ENCODE assay signal across 1 cellular context in the genomic region with DNA sequence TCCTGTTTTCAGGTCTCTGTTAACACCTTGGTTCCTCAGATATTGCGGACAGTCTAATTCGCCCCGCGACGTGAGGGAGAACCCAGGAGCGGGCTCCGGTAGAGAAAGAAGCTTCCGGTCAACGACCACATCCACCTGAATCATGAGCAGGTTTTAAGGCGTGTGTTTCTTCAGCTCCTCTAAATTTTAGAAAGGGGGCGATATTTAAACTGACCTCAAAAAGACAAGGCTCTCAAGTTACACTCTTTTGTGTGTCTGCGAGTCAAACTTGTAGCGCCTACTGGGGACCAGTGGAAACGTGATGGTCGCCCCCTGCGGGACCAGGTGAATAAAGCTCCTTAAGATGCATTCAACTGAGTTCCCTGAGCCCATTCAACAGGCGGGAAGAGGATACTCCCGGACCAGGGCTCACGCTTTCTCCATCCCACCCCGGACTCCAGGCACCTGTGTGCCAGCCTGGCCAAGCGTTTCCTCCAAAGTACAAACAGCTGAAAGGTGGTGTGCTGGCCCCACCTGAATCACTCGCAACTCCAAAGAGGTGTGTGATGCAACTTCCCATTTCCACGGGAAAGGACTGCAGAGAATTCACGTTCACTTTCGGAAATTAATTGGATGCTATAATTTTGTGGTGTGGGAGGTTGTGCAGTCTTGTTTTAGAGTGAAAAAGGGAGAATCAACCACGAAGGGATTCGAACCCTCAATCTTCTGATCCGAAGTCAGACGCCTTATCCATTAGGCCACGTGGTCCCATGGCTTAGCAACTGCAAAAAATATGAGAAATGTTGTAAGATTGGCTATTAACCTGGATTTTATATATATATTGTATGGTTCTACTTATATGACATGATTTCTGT.
TF ChIP-seq lines count a peak whose summit lies in the region.

No MANE protein-coding gene starts in this region.

TF ChIP-seq in HepG2, 621 proteins besides CTCF, POLR2A, EP300 and RAD21 (continued from another document and continues in another):
- TF ChIP-seq, protein P1, sequence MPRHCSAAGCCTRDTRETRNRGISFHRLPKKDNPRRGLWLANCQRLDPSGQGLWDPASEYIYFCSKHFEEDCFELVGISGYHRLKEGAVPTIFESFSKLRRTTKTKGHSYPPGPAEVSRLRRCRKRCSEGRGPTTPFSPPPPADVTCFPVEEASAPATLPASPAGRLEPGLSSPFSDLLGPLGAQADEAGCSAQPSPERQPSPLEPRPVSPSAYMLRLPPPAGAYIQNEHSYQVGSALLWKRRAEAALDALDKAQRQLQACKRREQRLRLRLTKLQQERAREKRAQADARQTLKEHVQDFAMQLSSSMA (CRISPR knock-in tag; IDR thresholded peaks at IDR 0.05): no peak
- TF ChIP-seq SUZ12 (IDR thresholded peaks at IDR 0.05; ENCODE audit: low read depth, low read length) (no peak), CAMTA2 (CRISPR knock-in tag; IDR thresholded peaks at IDR 0.05; ENCODE audit: borderline replicate concordance) (no peak), NCOR1 (IDR thresholded peaks at IDR 0.05; ENCODE audit: borderline replicate concordance, low read length) (no peak), ELF1 (CRISPR knock-in tag; IDR thresholded peaks at IDR 0.05) (no peak), DNMT1 (CRISPR knock-in tag; IDR thresholded peaks at IDR 0.05) (no peak), ZBTB7A (CRISPR knock-in tag; IDR thresholded peaks at IDR 0.05) (no peak), THAP8 (CRISPR knock-in tag; IDR thresholded peaks at IDR 0.05; ENCODE audit: borderline replicate concordance) (no peak), ZBTB7B (CRISPR knock-in tag; IDR thresholded peaks at IDR 0.05) (peak; percentile 27; the same call in 1 of the 2 replicates), RBM22 (optimal IDR thresholded peaks at IDR 0.05; ENCODE audit: low read length) (peak; percentile 92), HDAC1 (CRISPR knock-in tag; IDR thresholded peaks at IDR 0.05) (no peak), DZIP1 (CRISPR knock-in tag; IDR thresholded peaks at IDR 0.05) (no peak), TSC22D2 (CRISPR knock-in tag; IDR thresholded peaks at IDR 0.05; ENCODE audit: borderline replicate concordance) (0 out of 2 replicates have a peak, but pooled peaks have one; percentile 38), MEIS1 (CRISPR knock-in tag; IDR thresholded peaks at IDR 0.05; ENCODE audit: borderline replicate concordance) (no peak), ESRRA (CRISPR knock-in tag; IDR thresholded peaks at IDR 0.05; ENCODE audit: low read depth) (no peak), KMT2B (CRISPR knock-in tag; IDR thresholded peaks at IDR 0.05) (no peak), RFXANK (CRISPR knock-in tag; IDR thresholded peaks at IDR 0.05) (peak; percentile 61; the same call in 1 of the 2 replicates), ZMAT3 (CRISPR knock-in tag; conservative IDR thresholded peaks at IDR 0.05) (no peak), ZNF558 (CRISPR knock-in tag; IDR thresholded peaks at IDR 0.05; ENCODE audit: borderline replicate concordance) (no peak), ZSCAN12 (CRISPR knock-in tag; IDR thresholded peaks at IDR 0.05) (no peak), ZNF569 (CRISPR knock-in tag; IDR thresholded peaks at IDR 0.05; ENCODE audit: borderline replicate concordance) (no peak), GMEB1 (CRISPR knock-in tag; IDR thresholded peaks at IDR 0.05; ENCODE audit: borderline replicate concordance) (no peak), ATF2 (CRISPR knock-in tag; IDR thresholded peaks at IDR 0.05) (peak; percentile 31; the same call in 1 of the 2 replicates), ZNF263 (CRISPR knock-in tag; IDR thresholded peaks at IDR 0.05) (no peak), ZFP90 (CRISPR knock-in tag; IDR thresholded peaks at IDR 0.05; ENCODE audit: borderline replicate concordance) (no peak), HMG20A (CRISPR knock-in tag; IDR thresholded peaks at IDR 0.05; ENCODE audit: borderline replicate concordance) (0 out of 2 replicates have a peak, but pooled peaks have one; percentile 39), SOX13 (IDR thresholded peaks at IDR 0.05) (no peak), SOX13 (CRISPR knock-in tag; conservative IDR thresholded peaks at IDR 0.05 in 1 of 2, IDR thresholded peaks at IDR 0.05 in 1 of 2) (no peak; a peak in 1 of 4 replicates), GFI1 (CRISPR knock-in tag; IDR thresholded peaks at IDR 0.05; ENCODE audit: borderline replicate concordance) (no peak)
- TF ChIP-seq, protein P2, sequence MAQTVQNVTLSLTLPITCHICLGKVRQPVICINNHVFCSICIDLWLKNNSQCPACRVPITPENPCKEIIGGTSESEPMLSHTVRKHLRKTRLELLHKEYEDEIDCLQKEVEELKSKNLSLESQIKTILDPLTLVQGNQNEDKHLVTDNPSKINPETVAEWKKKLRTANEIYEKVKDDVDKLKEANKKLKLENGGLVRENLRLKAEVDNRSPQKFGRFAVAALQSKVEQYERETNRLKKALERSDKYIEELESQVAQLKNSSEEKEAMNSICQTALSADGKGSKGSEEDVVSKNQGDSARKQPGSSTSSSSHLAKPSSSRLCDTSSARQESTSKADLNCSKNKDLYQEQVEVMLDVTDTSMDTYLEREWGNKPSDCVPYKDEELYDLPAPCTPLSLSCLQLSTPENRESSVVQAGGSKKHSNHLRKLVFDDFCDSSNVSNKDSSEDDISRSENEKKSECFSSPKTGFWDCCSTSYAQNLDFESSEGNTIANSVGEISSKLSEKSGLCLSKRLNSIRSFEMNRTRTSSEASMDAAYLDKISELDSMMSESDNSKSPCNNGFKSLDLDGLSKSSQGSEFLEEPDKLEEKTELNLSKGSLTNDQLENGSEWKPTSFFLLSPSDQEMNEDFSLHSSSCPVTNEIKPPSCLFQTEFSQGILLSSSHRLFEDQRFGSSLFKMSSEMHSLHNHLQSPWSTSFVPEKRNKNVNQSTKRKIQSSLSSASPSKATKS (CRISPR knock-in tag; IDR thresholded peaks at IDR 0.05): peak; percentile 34; the same call in 1 of the 2 replicates
- TF ChIP-seq, protein P3, sequence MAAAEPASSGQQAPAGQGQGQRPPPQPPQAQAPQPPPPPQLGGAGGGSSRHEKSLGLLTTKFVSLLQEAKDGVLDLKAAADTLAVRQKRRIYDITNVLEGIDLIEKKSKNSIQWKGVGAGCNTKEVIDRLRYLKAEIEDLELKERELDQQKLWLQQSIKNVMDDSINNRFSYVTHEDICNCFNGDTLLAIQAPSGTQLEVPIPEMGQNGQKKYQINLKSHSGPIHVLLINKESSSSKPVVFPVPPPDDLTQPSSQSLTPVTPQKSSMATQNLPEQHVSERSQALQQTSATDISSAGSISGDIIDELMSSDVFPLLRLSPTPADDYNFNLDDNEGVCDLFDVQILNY (CRISPR knock-in tag; conservative IDR thresholded peaks at IDR 0.05): no peak
- TF ChIP-seq, protein P4, sequence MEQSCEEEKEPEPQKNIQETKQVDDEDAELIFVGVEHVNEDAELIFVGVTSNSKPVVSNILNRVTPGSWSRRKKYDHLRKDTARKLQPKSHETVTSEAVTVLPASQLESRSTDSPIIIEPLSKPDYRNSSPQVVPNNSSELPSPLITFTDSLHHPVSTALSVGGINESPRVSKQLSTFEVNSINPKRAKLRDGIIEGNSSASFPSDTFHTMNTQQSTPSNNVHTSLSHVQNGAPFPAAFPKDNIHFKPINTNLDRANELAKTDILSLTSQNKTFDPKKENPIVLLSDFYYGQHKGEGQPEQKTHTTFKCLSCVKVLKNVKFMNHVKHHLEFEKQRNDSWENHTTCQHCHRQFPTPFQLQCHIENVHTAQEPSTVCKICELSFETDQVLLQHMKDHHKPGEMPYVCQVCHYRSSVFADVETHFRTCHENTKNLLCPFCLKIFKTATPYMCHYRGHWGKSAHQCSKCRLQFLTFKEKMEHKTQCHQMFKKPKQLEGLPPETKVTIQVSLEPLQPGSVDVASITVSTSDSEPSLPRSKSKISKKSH (CRISPR knock-in tag; IDR thresholded peaks at IDR 0.05; ENCODE audit: borderline replicate concordance): no peak
- TF ChIP-seq, protein P5, sequence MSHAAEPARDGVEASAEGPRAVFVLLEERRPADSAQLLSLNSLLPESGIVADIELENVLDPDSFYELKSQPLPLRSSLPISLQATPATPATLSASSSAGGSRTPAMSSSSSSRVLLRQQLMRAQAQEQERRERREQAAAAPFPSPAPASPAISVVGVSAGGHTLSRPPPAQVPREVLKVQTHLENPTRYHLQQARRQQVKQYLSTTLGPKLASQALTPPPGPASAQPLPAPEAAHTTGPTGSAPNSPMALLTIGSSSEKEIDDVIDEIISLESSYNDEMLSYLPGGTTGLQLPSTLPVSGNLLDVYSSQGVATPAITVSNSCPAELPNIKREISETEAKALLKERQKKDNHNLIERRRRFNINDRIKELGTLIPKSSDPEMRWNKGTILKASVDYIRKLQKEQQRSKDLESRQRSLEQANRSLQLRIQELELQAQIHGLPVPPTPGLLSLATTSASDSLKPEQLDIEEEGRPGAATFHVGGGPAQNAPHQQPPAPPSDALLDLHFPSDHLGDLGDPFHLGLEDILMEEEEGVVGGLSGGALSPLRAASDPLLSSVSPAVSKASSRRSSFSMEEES (CRISPR knock-in tag; IDR thresholded peaks at IDR 0.05): peak; percentile 44; the same call in 1 of the 2 replicates
- TF ChIP-seq, protein P6, sequence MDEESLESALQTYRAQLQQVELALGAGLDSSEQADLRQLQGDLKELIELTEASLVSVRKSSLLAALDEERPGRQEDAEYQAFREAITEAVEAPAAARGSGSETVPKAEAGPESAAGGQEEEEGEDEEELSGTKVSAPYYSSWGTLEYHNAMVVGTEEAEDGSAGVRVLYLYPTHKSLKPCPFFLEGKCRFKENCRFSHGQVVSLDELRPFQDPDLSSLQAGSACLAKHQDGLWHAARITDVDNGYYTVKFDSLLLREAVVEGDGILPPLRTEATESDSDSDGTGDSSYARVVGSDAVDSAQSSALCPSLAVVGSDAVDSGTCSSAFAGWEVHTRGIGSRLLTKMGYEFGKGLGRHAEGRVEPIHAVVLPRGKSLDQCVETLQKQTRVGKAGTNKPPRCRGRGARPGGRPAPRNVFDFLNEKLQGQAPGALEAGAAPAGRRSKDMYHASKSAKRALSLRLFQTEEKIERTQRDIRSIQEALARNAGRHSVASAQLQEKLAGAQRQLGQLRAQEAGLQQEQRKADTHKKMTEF (CRISPR knock-in tag; IDR thresholded peaks at IDR 0.05): peak; percentile 82
